In the genomic region with DNA sequence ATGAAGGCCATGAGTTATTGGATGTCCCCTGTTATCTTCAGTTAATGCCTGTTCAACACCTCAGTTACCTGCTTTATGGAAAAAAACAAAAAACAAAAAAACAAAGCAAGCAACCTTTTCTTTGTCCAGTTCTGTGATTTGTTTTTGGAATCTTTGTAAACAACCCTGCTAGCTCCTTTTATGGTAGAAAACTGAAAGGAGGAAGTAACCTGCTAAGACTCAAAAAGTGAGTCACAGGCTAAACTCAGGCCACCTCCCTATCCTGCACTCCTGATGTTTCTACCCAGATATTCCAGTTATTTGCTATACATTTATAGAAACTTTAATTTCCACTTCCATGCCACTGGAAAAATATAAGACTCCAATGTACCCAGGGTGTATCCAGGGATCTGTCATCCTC, we compare ENCODE assay signal across 14 cellular contexts. TPM values are rescaled to one million over a fixed set of nuclear protein-coding genes. Genes with fewer than 3 reads are reported as not detected.
DNase-seq lines count a peak whose midpoint lies in the region; ATAC-seq and TF ChIP-seq lines count a peak whose summit lies in the region.
"Had no signal": no experiment of that assay in that cellular context is flagged by ENCODE, and none has a peak within 500 bp of the region (broad histone marks: within the 10 kb centered on the region; RNA-seq: fewer than 3 reads in every experiment).

No MANE protein-coding gene starts in this region.

- no peak overlapping the region for H3K27ac Mint-ChIP-seq in naive thymus-derived CD4-positive, alpha-beta T cell
- H3K27ac Mint-ChIP-seq: activated naive CD8-positive, alpha-beta T cell treated with anti-CD3 and anti-CD28 coated beads, Interleukin-2, amount 50 U/mL, for 24 hours; activated T-cell treated with anti-CD3 and anti-CD28 coated beads, Interleukin-2, amount 50 U/mL, for 24 hours had no signal

- H3K36me3 Mint-ChIP-seq in naive thymus-derived CD4-positive, alpha-beta T cell = no peaks in the 10 kb centered on the region

- TF ChIP-seq POLR2A in esophagus squamous epithelium (IDR thresholded peaks at IDR 0.05) (no peak), ovary (IDR thresholded peaks at IDR 0.05) (no peak)

- H3K27ac ChIP-seq in RWPE1 (no peak overlapping the region), esophagus squamous epithelium (peak overlapping the region in 3 of 4 donors; percentile 77 to 86 (median 84)), ovary (no peak overlapping the region)
- no peak overlapping the region for H3K27ac ChIP-seq in naive thymus-derived CD4-positive, alpha-beta T cell (ENCODE audit: low read depth, low read length)
- H3K27ac ChIP-seq: gastrocnemius medialis, upper lobe of left lung had no signal

- peaks cover 21 to 89% (median 32%) of the 10 kb centered on the region in 3 donors for H3K4me1 ChIP-seq in esophagus squamous epithelium
- H3K4me1 ChIP-seq in naive thymus-derived CD4-positive, alpha-beta T cell (ENCODE audit: control insufficient read depth in 2 of 2, insufficient read depth in 2 of 2, low read length in 2 of 2) = no peaks in the 10 kb centered on the region
- no peaks in the 10 kb centered on the region for H3K4me1 ChIP-seq in ovary (ENCODE audit: insufficient read depth)
- H3K4me1 ChIP-seq: gastrocnemius medialis had no signal

- no peak for ATAC-seq in naive thymus-derived CD4-positive, alpha-beta T cell
- no peak for ATAC-seq in HG03442 (IDR thresholded peaks at IDR 0.05; ENCODE audit: unreplicated experiment)
- ATAC-seq: activated naive CD8-positive, alpha-beta T cell treated with anti-CD3 and anti-CD28 coated beads, Interleukin-2, amount 50 U/mL, for 24 hours; gastrocnemius medialis had no signal

- peaks cover 8 to 27% (median 25%) of the 10 kb centered on the region in 5 donors for H3K27me3 Mint-ChIP-seq in naive thymus-derived CD4-positive, alpha-beta T cell

- H3K27me3 ChIP-seq in esophagus squamous epithelium (peaks cover 0 to 8% (median 0%) of the 10 kb centered on the region in 4 donors), ovary (no peaks in the 10 kb centered on the region)
- H3K27me3 ChIP-seq in naive thymus-derived CD4-positive, alpha-beta T cell (ENCODE audit: control insufficient read depth in 2 of 2, insufficient read depth in 2 of 2, low read length in 2 of 2) = no peaks in the 10 kb centered on the region
- H3K27me3 ChIP-seq: gastrocnemius medialis, upper lobe of left lung had no signal

- intact Hi-C loops in esophagus squamous epithelium (cut with DNase I) (loop anchor here (5.0 kb wide), 1 partner anchor 67 kb away; no protein-coding TSS in a partner anchor), ovary (cut with DNase I) (loop anchor here in 2 of 4 donors (5.0 kb wide), 1 partner anchor 132 kb away; no protein-coding TSS in a partner anchor)
- intact Hi-C loops in naive thymus-derived CD4-positive, alpha-beta T cell (cut with micrococcal nuclease) = no loop called here

- H3K4me3 Mint-ChIP-seq in naive thymus-derived CD4-positive, alpha-beta T cell = no peak overlapping the region
- H3K4me3 Mint-ChIP-seq: activated naive CD8-positive, alpha-beta T cell treated with anti-CD3 and anti-CD28 coated beads, Interleukin-2, amount 50 U/mL, for 24 hours; activated T-cell treated with anti-CD3 and anti-CD28 coated beads, Interleukin-2, amount 50 U/mL, for 24 hours had no signal

- CTCF ChIA-PET in RWPE1 (lab: Yijun Ruan, JAX) = interaction anchor here (0.6 to 3.6 kb wide), 5 partner anchors 13 to 974 kb away, joined by 3 to 28 read pairs (median 3); no protein-coding TSS in a partner anchor
- CTCF ChIA-PET in naive thymus-derived CD4-positive, alpha-beta T cell (lab: Charles Lee) = no interaction called here

- peaks cover 0 to 1% (median 0%) of the 10 kb centered on the region in 7 donors for H3K4me1 Mint-ChIP-seq in naive thymus-derived CD4-positive, alpha-beta T cell
- H3K4me1 Mint-ChIP-seq: activated naive CD8-positive, alpha-beta T cell treated with anti-CD3 and anti-CD28 coated beads, Interleukin-2, amount 50 U/mL, for 24 hours had no signal

- TF ChIP-seq EP300 in ovary (IDR thresholded peaks at IDR 0.05) = no peak

- H3K9me3 Mint-ChIP-seq in naive thymus-derived CD4-positive, alpha-beta T cell = peaks cover 0 to 1% (median 0%) of the 10 kb centered on the region in 11 donors
- H3K9me3 Mint-ChIP-seq: activated naive CD8-positive, alpha-beta T cell treated with anti-CD3 and anti-CD28 coated beads, Interleukin-2, amount 50 U/mL, for 24 hours; activated T-cell treated with anti-CD3 and anti-CD28 coated beads, Interleukin-2, amount 50 U/mL, for 24 hours had no signal

- H3K4me3 ChIP-seq in esophagus squamous epithelium (no peak overlapping the region), ovary (no peak overlapping the region)
- H3K4me3 ChIP-seq in naive thymus-derived CD4-positive, alpha-beta T cell (ENCODE audit: low read length) = no peak overlapping the region
- H3K4me3 ChIP-seq: gastrocnemius medialis, upper lobe of left lung had no signal

- TF ChIP-seq CTCF in RWPE1 (conservative IDR thresholded peaks at IDR 0.05; ENCODE audit: low read depth) = no peak
- TF ChIP-seq CTCF in esophagus squamous epithelium (IDR thresholded peaks at IDR 0.05) = no peak
- TF ChIP-seq CTCF in ovary (IDR thresholded peaks at IDR 0.05) = no peak

- POLR2A ChIA-PET in RWPE1 (lab: Yijun Ruan, JAX; ENCODE audit: low non-redundant PET) = no interaction called here
- POLR2A ChIA-PET in naive thymus-derived CD4-positive, alpha-beta T cell (lab: Charles Lee) = no interaction called here

- DNase-seq in A172 (ENCODE audit: low spot score) (peak; percentile 69), H4 (ENCODE audit: low spot score) (peak; percentile 46), RWPE1 (ENCODE audit: low spot score) (peak; percentile 82), esophagus squamous epithelium (lab: John Stamatoyannopoulos, UW) (no peak), NCI-H510A treated with DMSO at 0.1 percent for 48 hours (lab: John Stamatoyannopoulos, UW) (no peak), ovary (no peak)
- DNase-seq in naive thymus-derived CD4-positive, alpha-beta T cell = no peak
- DNase-seq: activated naive CD8-positive, alpha-beta T cell treated with anti-CD3 and anti-CD28 coated beads, Interleukin-2, amount 50 U/mL, for 24 hours; activated T-cell treated with anti-CD3 and anti-CD28 coated beads, Interleukin-2, amount 50 U/mL, for 24 hours; gastrocnemius medialis; NCI-H2107; upper lobe of left lung had no signal

- no peaks in the 10 kb centered on the region for H3K36me3 ChIP-seq in esophagus squamous epithelium
- H3K36me3 ChIP-seq in naive thymus-derived CD4-positive, alpha-beta T cell (ENCODE audit: control insufficient read depth in 2 of 3, insufficient read depth in 3 of 3, low read length in 3 of 3) = no peaks in the 10 kb centered on the region
- H3K36me3 ChIP-seq in ovary = no peaks in the 10 kb centered on the region
- H3K36me3 ChIP-seq: gastrocnemius medialis, upper lobe of left lung had no signal

- H3K9me3 ChIP-seq in esophagus squamous epithelium (no peaks in the 10 kb centered on the region), ovary (no peaks in the 10 kb centered on the region)
- no peaks in the 10 kb centered on the region for H3K9me3 ChIP-seq in naive thymus-derived CD4-positive, alpha-beta T cell (ENCODE audit: control insufficient read depth in 2 of 3, low read length in 3 of 3)
- H3K9me3 ChIP-seq: gastrocnemius medialis, upper lobe of left lung had no signal

RNA-seq across cellular contexts. Expression of gene TLCD5, which starts 20.6 kb away (rescaled TPM):
- total RNA-seq in A172 (2014; rRNA removed; shearing (Covaris generic)) = 7.1 and 7.3 TPM in 2 replicates
- total RNA-seq in H4 (2014; rRNA removed; shearing (Covaris generic)) = 5.4 and 6.3 TPM in 2 replicates
- total RNA-seq in esophagus squamous epithelium = 1 to 10 TPM in 1 of 4 donors, under 1 TPM in 3; 0.23 to 3.2 (median 0.43) TPM
- under 1 TPM in 3 of 5 experiments, not detected in 2; 0.11 to 0.48 (median 0.17) TPM for total RNA-seq in naive thymus-derived CD4-positive, alpha-beta T cell
- polyA plus RNA-seq in naive thymus-derived CD4-positive, alpha-beta T cell = not detected
- total RNA-seq in ovary = 10 to 100 TPM in 1 of 7 donors, 1 to 10 TPM in 6; 4.0 to 13.2 (median 8.2) TPM
- polyA plus RNA-seq in ovary = 1 to 10 TPM; 5.0 to 9.1 TPM
- total RNA-seq: mononuclear cell had no signal

RNA-seq across cellular contexts. Expression of gene ARHGEF12, which starts 31.7 kb away (rescaled TPM):
- total RNA-seq in A172 (2014; rRNA removed; shearing (Covaris generic)) = 18.9 and 29.4 TPM in 2 replicates
- 24.1 and 33.9 TPM in 2 replicates for total RNA-seq in H4 (2014; rRNA removed; shearing (Covaris generic))
- 100 to 1,000 TPM in 1 of 4 donors, 10 to 100 TPM in 3; 57.4 to 106 (median 70.7) TPM for total RNA-seq in esophagus squamous epithelium
- total RNA-seq in naive thymus-derived CD4-positive, alpha-beta T cell = 10 to 100 TPM in 2 of 5 experiments, 1 to 10 TPM in 3; 1.9 to 13.1 (median 3.5) TPM
- polyA plus RNA-seq in naive thymus-derived CD4-positive, alpha-beta T cell = under 1 TPM; 0.38 to 0.49 TPM
- total RNA-seq in ovary = 10 to 100 TPM; 66.0 to 92.9 (median 81.6) TPM
- 10 to 100 TPM; 22.1 to 45.7 TPM for polyA plus RNA-seq in ovary

Comparison
In these comparisons a context has a peak if more than half of its experiments do, and no peak if none do; other contexts are left out.
1. DNase-seq: peak in A172 (single experiment), H4 (single experiment) and RWPE1 (single experiment); none in esophagus squamous epithelium (single experiment), NCI-H510A treated with DMSO at 0.1 percent for 48 hours (single experiment), naive thymus-derived CD4-positive, alpha-beta T cell (0 of 9) and ovary (0 of 5).
2. H3K27ac ChIP-seq: peak in esophagus squamous epithelium (3 of 4); none in RWPE1 (single experiment), naive thymus-derived CD4-positive, alpha-beta T cell (single experiment) and ovary (0 of 2).